Comparison of ENCODE assay signal across 1 cellular context in genomic region chr2:27663463-27664244, GRCh38.
A peak's percentile ranks its signal among the peaks of the same experiment; 100 is the strongest.
TF ChIP-seq lines count a peak whose summit lies in the region.

Gene SLC4A1AP (plus strand): TSS chr2:27663889. CDS start chr2:27663915, 26 bp downstream.
Gene SUPT7L (minus strand): TSS chr2:27663614. CDS start chr2:27662192, 1,422 bp downstream.

TF ChIP-seq in HepG2, 621 proteins besides CTCF, POLR2A, EP300 and RAD21 (continued from another document and continues in another):
- TF ChIP-seq ZFX (CRISPR knock-in tag; IDR thresholded peaks at IDR 0.05; ENCODE audit: low read depth) (peak; percentile 87), CBX2 (IDR thresholded peaks at IDR 0.05; ENCODE audit: low read depth, low read length) (no peak; the same call in 1 of the 2 replicates), CBX2 (CRISPR knock-in tag; IDR thresholded peaks at IDR 0.05; ENCODE audit: low read depth) (peak; percentile 98), TCF7 (IDR thresholded peaks at IDR 0.05; ENCODE audit: low read depth) (no peak), ZNF326 (CRISPR knock-in tag; IDR thresholded peaks at IDR 0.05; ENCODE audit: borderline replicate concordance) (no peak), LRRFIP1 (CRISPR knock-in tag; conservative IDR thresholded peaks at IDR 0.05) (no peak), ATM (IDR thresholded peaks at IDR 0.05; ENCODE audit: borderline replicate concordance) (no peak), ARNT2 (CRISPR knock-in tag; IDR thresholded peaks at IDR 0.05; ENCODE audit: low read depth) (peak; percentile 46; the same call in 1 of the 2 replicates), BRCA1 (CRISPR knock-in tag; IDR thresholded peaks at IDR 0.05) (peak; percentile 94; the same call in 1 of the 2 replicates), CREM (IDR thresholded peaks at IDR 0.05) (peak; percentile 89), CREM (CRISPR knock-in tag; IDR thresholded peaks at IDR 0.05) (no peak), ZSCAN20 (CRISPR knock-in tag; IDR thresholded peaks at IDR 0.05; ENCODE audit: borderline replicate concordance) (peak; percentile 71; the same call in 1 of the 2 replicates), ZNF362 (CRISPR knock-in tag; IDR thresholded peaks at IDR 0.05; ENCODE audit: borderline replicate concordance) (peak; percentile 59), TOPORS (CRISPR knock-in tag; IDR thresholded peaks at IDR 0.05) (peak; percentile 90), FOXM1 (CRISPR knock-in tag; IDR thresholded peaks at IDR 0.05) (peak; percentile 88; the same call in 1 of the 2 replicates), HOXA3 (CRISPR knock-in tag; IDR thresholded peaks at IDR 0.05) (peak; percentile 97), HDAC6 (IDR thresholded peaks at IDR 0.05; ENCODE audit: low read depth, low read length) (peak; percentile 90; the same call in 1 of the 2 replicates), MIER3 (CRISPR knock-in tag; IDR thresholded peaks at IDR 0.05; ENCODE audit: borderline replicate concordance) (peak; percentile 90), MTA3 (CRISPR knock-in tag; IDR thresholded peaks at IDR 0.05) (0 out of 2 replicates have a peak, but pooled peaks have one; percentile 56), BHLHE40 (IDR thresholded peaks at IDR 0.05; ENCODE audit: low read length) (0 out of 2 replicates have a peak, but pooled peaks have one; percentile 49), ZNF101 (CRISPR knock-in tag; IDR thresholded peaks at IDR 0.05; ENCODE audit: borderline replicate concordance, low read depth) (peak; percentile 45; the same call in 1 of the 2 replicates), PAWR (CRISPR knock-in tag; IDR thresholded peaks at IDR 0.05; ENCODE audit: borderline replicate concordance) (no peak), PHF5A (CRISPR knock-in tag; IDR thresholded peaks at IDR 0.05; ENCODE audit: low read depth, unreplicated experiment) (peak; percentile 89), NFIB (CRISPR knock-in tag; IDR thresholded peaks at IDR 0.05; ENCODE audit: borderline replicate concordance) (0 out of 2 replicates have a peak, but pooled peaks have one; percentile 2), ZNF24 (IDR thresholded peaks at IDR 0.05) (peak; percentile 87), SALL1 (CRISPR knock-in tag; IDR thresholded peaks at IDR 0.05) (peak; percentile 93), POGK (CRISPR knock-in tag; conservative IDR thresholded peaks at IDR 0.05) (peak; percentile 95), ARID3A (IDR thresholded peaks at IDR 0.05; ENCODE audit: low read depth, low read length) (peak; percentile 81), ZFP62 (CRISPR knock-in tag; IDR thresholded peaks at IDR 0.05) (no peak), ZNF740 (CRISPR knock-in tag; IDR thresholded peaks at IDR 0.05) (peak; percentile 71), ZGPAT (CRISPR knock-in tag; IDR thresholded peaks at IDR 0.05) (peak; percentile 99), ZFP90 (CRISPR knock-in tag; IDR thresholded peaks at IDR 0.05; ENCODE audit: borderline replicate concordance) (peak; percentile 79; the same call in 1 of the 2 replicates), HNF4G (IDR thresholded peaks at IDR 0.05; ENCODE audit: borderline replicate concordance, low read depth, low read length) (peak; percentile 12; the same call in 1 of the 2 replicates), HNF4G (CRISPR knock-in tag; IDR thresholded peaks at IDR 0.05; ENCODE audit: borderline replicate concordance, low read depth) (0 out of 2 replicates have a peak, but pooled peaks have one; percentile 44), IKZF4 (CRISPR knock-in tag; IDR thresholded peaks at IDR 0.05; ENCODE audit: borderline replicate concordance, low read depth, not compliant biosample characterization) (peak; percentile 57), SUZ12 (IDR thresholded peaks at IDR 0.05; ENCODE audit: low read depth, low read length) (no peak; the same call in 1 of the 2 replicates), CREBL2 (CRISPR knock-in tag; IDR thresholded peaks at IDR 0.05; ENCODE audit: borderline replicate concordance) (peak; percentile 90), HIVEP1 (CRISPR knock-in tag; IDR thresholded peaks at IDR 0.05) (peak; percentile 90; the same call in 1 of the 2 replicates), HNRNPH1 (optimal IDR thresholded peaks at IDR 0.05; ENCODE audit: low read depth, low read length) (peak; percentile 42), SMYD3 (CRISPR knock-in tag; IDR thresholded peaks at IDR 0.05) (peak; percentile 98), ATF2 (CRISPR knock-in tag; IDR thresholded peaks at IDR 0.05) (peak; percentile 80), ZSCAN30 (CRISPR knock-in tag; IDR thresholded peaks at IDR 0.05) (peak; percentile 44; the same call in 1 of the 2 replicates), HOXA5 (CRISPR knock-in tag; IDR thresholded peaks at IDR 0.05) (peak; percentile 95), DMAP1 (CRISPR knock-in tag; IDR thresholded peaks at IDR 0.05) (peak; percentile 99), SATB2 (CRISPR knock-in tag; IDR thresholded peaks at IDR 0.05) (peak; percentile 97), ZNF598 (CRISPR knock-in tag; IDR thresholded peaks at IDR 0.05; ENCODE audit: borderline replicate concordance) (peak; percentile 74; the same call in 1 of the 2 replicates), ZBTB10 (CRISPR knock-in tag; IDR thresholded peaks at IDR 0.05; ENCODE audit: borderline replicate concordance) (no peak; the same call in none of the 2 replicates), ZNF770 (CRISPR knock-in tag; IDR thresholded peaks at IDR 0.05) (no peak; the same call in 1 of the 2 replicates)
